8 cellular contexts compared by ENCODE assay signal in the genomic region with DNA sequence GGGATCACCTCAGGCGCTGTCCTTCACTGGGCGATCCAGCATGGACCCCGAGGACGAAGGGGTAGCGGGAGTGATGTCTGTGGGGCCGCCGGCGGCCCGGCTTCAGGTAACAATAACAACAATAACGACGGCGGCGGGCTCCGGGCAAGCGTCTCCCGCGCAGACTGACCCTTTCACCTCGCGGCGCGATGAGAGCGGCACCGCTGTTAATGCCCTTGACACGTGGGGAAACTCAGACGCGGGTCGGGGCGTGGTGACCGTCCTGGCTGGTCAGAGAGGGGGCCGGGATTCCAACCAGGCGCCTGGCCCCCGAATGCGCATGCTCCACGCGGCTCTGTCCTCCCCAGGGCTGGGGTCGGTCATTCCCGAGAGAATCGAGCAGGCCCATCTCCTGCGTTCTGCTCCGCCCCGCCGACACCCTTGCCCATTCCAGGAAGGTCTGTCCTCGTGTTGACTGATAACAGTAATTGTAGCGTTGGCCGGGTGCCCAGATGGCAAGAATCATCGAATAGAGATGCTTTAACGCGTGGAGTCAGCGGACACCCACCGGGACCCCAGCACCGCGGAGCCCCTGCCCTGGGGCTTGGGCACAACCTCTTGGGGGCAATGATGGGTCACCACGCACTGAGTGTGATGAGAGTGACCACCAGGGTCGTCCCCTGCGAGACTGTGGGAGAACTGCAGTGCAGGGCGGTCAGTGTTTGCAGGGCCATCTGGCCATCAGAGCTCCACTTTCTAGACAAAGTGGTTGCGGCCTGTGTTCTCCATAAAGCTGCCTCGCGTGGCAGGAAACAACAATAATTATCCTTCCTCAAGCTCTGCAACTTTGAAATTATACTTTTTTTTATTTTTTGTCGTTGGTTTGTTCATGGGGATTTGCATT. TPM values are rescaled to one million over a fixed set of nuclear protein-coding genes. Genes with fewer than 3 reads are reported as not detected.
DNase-seq lines count a peak whose midpoint lies in the region; ATAC-seq lines count a peak whose summit lies in the region.

No MANE protein-coding gene starts in this region.

- peak overlapping the region; percentile 95 for H3K4me3 ChIP-seq in effector memory CD4-positive, alpha-beta T cell (ENCODE audit: insufficient read depth, low read depth, low read length, poor library complexity, severe bottlenecking)

- in situ Hi-C loops in G401 (cut with HindIII; ENCODE audit: low sequenced_read_pairs): no loop called here

- H3K9me3 ChIP-seq in effector memory CD4-positive, alpha-beta T cell (ENCODE audit: control insufficient read depth, low read length): peaks cover 7% of the 10 kb centered on the region

- peak overlapping the region; percentile 69 for H3K27ac ChIP-seq in effector memory CD4-positive, alpha-beta T cell (ENCODE audit: insufficient read depth, low read length, poor library complexity, severe bottlenecking)

- ATAC-seq in HG02678 (IDR thresholded peaks at IDR 0.05; ENCODE audit: unreplicated experiment): peak; percentile 26

- H3K27me3 ChIP-seq in effector memory CD4-positive, alpha-beta T cell (replicated peaks; ENCODE audit: control insufficient read depth, insufficient read depth, low read length, poor library complexity, severe bottlenecking): no peaks in the 10 kb centered on the region

- peaks cover 13% of the 10 kb centered on the region for H3K36me3 ChIP-seq in effector memory CD4-positive, alpha-beta T cell (ENCODE audit: control insufficient read depth, insufficient read depth, low read length)

- peak; percentile 57 for DNase-seq in G401 (ENCODE audit: low spot score)
- DNase-seq in NCI-H2081 treated with DMSO at 0.1 percent for 48 hours (lab: John Stamatoyannopoulos, UW): peak; percentile 19
- peak; percentile 1 to 27 for DNase-seq in activated CD4-positive, alpha-beta T cell treated with anti-CD3 and anti-CD28 coated beads, Interleukin-2, amount 50 U/mL, for 24 hours (ENCODE audit: low read depth in 1 of 2, low spot score in 1 of 2)
- DNase-seq in effector memory CD4-positive, alpha-beta T cell: peak; percentile 4 to 32 (median 5)
- DNase-seq in lung microvascular endothelial cell (ENCODE audit: low read depth in 2 of 2): peak; percentile 75 to 96
- DNase-seq in stimulated activated CD4-positive, alpha-beta T cell treated with anti-CD3 and anti-CD28 coated beads, TNF-alpha, amount 100 ng/mL, for 1 hour (ENCODE audit: low read depth in 3 of 3, low spot score in 1 of 3): peak in 2 of 3 donors; percentile 1 to 23
- no peak for DNase-seq in NCI-H2107 treated with DMSO at 0.1 percent for 48 hours (lab: John Stamatoyannopoulos, UW; ENCODE audit: unreplicated experiment)

- peaks cover 6% of the 10 kb centered on the region for H3K4me1 ChIP-seq in effector memory CD4-positive, alpha-beta T cell (ENCODE audit: control insufficient read depth, insufficient read depth, low read length, poor library complexity, severe bottlenecking)

RNA-seq across cellular contexts. Expression of gene ZNF8, which starts 0.5 kb away (rescaled TPM):
- total RNA-seq in G401 (2014; rRNA removed; shearing (Covaris generic)): 5.2 and 6.5 TPM in 2 replicates
- 2.6 and 4.2 TPM in 2 replicates for total RNA-seq in lung microvascular endothelial cell

RNA-seq across cellular contexts. Expression of gene ERVK3-1, which starts 25.9 kb away (rescaled TPM):
- 22.0 and 23.4 TPM in 2 replicates for total RNA-seq in G401 (2014; rRNA removed; shearing (Covaris generic))
- total RNA-seq in lung microvascular endothelial cell: 11.1 and 19.4 TPM in 2 replicates

RNA-seq across cellular contexts. Expression of gene ZSCAN22, which starts 47.5 kb away (rescaled TPM):
- total RNA-seq in G401 (2014; rRNA removed; shearing (Covaris generic)): 2.9 and 3.7 TPM in 2 replicates
- total RNA-seq in lung microvascular endothelial cell: 1.3 and 2.0 TPM in 2 replicates

RNA-seq across cellular contexts. Expression of gene ZNF544, which starts 50.6 kb away (rescaled TPM):
- 51.5 and 64.3 TPM in 2 replicates for total RNA-seq in G401 (2014; rRNA removed; shearing (Covaris generic))
- 41.4 and 58.5 TPM in 2 replicates for total RNA-seq in lung microvascular endothelial cell
